In the genomic region with DNA sequence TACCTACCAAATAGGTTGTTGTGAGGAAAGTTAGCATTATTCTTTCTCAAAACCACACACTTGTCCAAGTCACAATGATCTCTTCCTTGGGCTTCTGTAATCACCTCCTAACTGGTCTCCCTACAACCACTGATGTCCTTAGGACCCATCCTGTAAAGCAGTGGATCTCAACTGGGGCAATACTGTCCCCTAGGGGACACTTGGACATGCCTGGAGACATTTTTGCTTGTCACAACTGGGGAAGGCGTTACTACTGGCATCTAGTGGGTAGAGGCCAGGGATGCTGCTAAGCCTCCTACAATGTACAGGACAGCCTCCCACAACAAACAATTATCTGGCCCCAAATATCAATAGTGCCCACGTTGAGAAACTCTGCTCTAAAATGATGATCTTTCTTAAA, we compare ENCODE assay signal across 8 cellular contexts.
DNase-seq lines count a peak whose midpoint lies in the region; ATAC-seq, FAIRE-seq and TF ChIP-seq lines count a peak whose summit lies in the region.

No MANE protein-coding gene starts in this region.

- no peak for FAIRE-seq in frontal cortex (lab: Jason Lieb, UNC)

- H3K4me1 Mint-ChIP-seq in T-helper 2 cell treated with Interferon-gamma antibody and Interleukin-4, amounts not matched to agents 5 μg/mL and 100 μg/mL, for 36 hours (ENCODE audit: low read depth) = peaks cover 3% of the 10 kb centered on the region

- H3K27me3 ChIP-seq in psoas muscle (ENCODE audit: insufficient read depth in 3 of 3, low read length in 2 of 3) = peaks cover 0 to 3% (median 0%) of the 10 kb centered on the region in 3 donors

- WGBS in psoas muscle, 3 donors = 38 to 48% (median 40%) methylated on average over 2 of the region's 2 CpGs

- ATAC-seq in HG03354 (IDR thresholded peaks at IDR 0.05; ENCODE audit: poor library complexity, severe bottlenecking, unreplicated experiment) (peak; percentile 67), psoas muscle (peak; percentile 74 to 87 (median 84))

- no peak overlapping the region for H3K27ac ChIP-seq in psoas muscle

- H3K27ac Mint-ChIP-seq in T-helper 2 cell treated with Interferon-gamma antibody and Interleukin-4, amounts not matched to agents 5 μg/mL and 100 μg/mL, for 36 hours = no peak overlapping the region

- no peaks in the 10 kb centered on the region for H3K36me3 Mint-ChIP-seq in T-helper 2 cell treated with Interferon-gamma antibody and Interleukin-4, amounts not matched to agents 5 μg/mL and 100 μg/mL, for 36 hours (ENCODE audit: low read depth)

- H3K36me3 ChIP-seq in psoas muscle (ENCODE audit: insufficient read depth in 1 of 2, low read depth in 1 of 2) = no peaks in the 10 kb centered on the region

- no peaks in the 10 kb centered on the region for H3K9me3 Mint-ChIP-seq in T-helper 2 cell treated with Interferon-gamma antibody and Interleukin-4, amounts not matched to agents 5 μg/mL and 100 μg/mL, for 36 hours

- H3K4me1 ChIP-seq in psoas muscle = no peaks in the 10 kb centered on the region

- H3K27me3 Mint-ChIP-seq in T-helper 2 cell treated with Interferon-gamma antibody and Interleukin-4, amounts not matched to agents 5 μg/mL and 100 μg/mL, for 36 hours (ENCODE audit: low read depth) = no peaks in the 10 kb centered on the region

- DNase-seq in activated gamma-delta T cell treated with Interleukin-2 at 50 U/mL for 16 hours = peak; percentile 14
- no peak for DNase-seq in activated gamma-delta T cell (lab: John Stamatoyannopoulos, UW)
- peak; percentile 5 for DNase-seq in T-helper 2 cell treated with Interferon-gamma antibody and Interleukin-4, amounts not matched to agents 5 μg/mL and 100 μg/mL, for 36 hours (ENCODE audit: low spot score)
- peak; percentile 10 to 20 for DNase-seq in frontal cortex (ENCODE audit: low spot score in 2 of 2)
- no peak for DNase-seq in psoas muscle
- no peak for DNase-seq in DMS79 (lab: John Stamatoyannopoulos, UW)
- no peak for DNase-seq in NCI-H187 (lab: John Stamatoyannopoulos, UW)

- TF ChIP-seq CTCF in psoas muscle (IDR thresholded peaks at IDR 0.05) = peak; percentile 50

- no peaks in the 10 kb centered on the region for H3K9me3 ChIP-seq in psoas muscle

- no peak overlapping the region for H3K4me3 Mint-ChIP-seq in T-helper 2 cell treated with Interferon-gamma antibody and Interleukin-4, amounts not matched to agents 5 μg/mL and 100 μg/mL, for 36 hours

- H3K4me3 ChIP-seq in psoas muscle = no peak overlapping the region

- intact Hi-C loops in psoas muscle (cut with DNase I) = loop anchor here in 1 of 2 donors (5.0 kb wide), 1 partner anchor 121 kb away; the partner anchor contains the start of gene AP1S2

Comparison
In these comparisons a context has a peak if more than half of its experiments do, and no peak if none do; other contexts are left out.
1. DNase-seq: peak in activated gamma-delta T cell treated with Interleukin-2 at 50 U/mL for 16 hours (single experiment), T-helper 2 cell treated with Interferon-gamma antibody and Interleukin-4, amounts not matched to agents 5 μg/mL and 100 μg/mL, for 36 hours (single experiment) and frontal cortex (2 of 2); none in activated gamma-delta T cell (single experiment), psoas muscle (0 of 2), DMS79 (single experiment) and NCI-H187 (0 of 2).